8 cellular contexts compared by ENCODE assay signal in the genomic region with DNA sequence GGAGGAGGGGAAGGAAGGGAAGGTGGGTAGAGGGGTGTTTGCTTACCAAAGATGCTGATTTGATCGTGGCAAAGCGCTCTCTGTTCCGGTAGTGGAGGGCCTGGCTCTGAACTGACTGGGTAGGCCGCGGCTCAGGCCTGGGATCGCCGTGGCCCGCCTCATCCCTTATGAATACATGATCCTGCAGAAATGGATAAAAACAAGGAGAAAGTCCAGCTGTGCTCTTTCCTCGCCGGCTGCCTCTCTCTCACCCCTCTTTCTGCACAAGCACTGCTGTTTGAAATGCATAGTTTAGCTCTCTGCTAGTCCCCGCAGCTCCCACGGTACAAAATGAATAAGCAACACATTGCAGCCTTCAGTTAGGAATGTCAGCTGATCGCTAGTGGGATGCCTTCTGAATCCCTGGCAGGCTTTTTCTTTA. TPM values are rescaled to one million over a fixed set of nuclear protein-coding genes. Genes with fewer than 3 reads are reported as not detected.
DNase-seq lines count a peak whose midpoint lies in the region; ATAC-seq and TF ChIP-seq lines count a peak whose summit lies in the region.

No MANE protein-coding gene starts in this region.

- H3K4me3 ChIP-seq in SK-N-SH (ENCODE audit: low read depth in 2 of 2, low read length in 1 of 2) (peak overlapping the region; percentile 38 to 54), cardiac muscle cell (peak overlapping the region; percentile 15), trophoblast cell (ENCODE audit: low read depth, low read length) (no peak overlapping the region)

- no peak overlapping the region for H2BK120ac ChIP-seq in trophoblast cell (ENCODE audit: insufficient read depth, low read length, poor library complexity)

- TF ChIP-seq EP300 in SK-N-SH (IDR thresholded peaks at IDR 0.05; ENCODE audit: borderline replicate concordance in 1 of 2, low read depth in 1 of 2, low read length in 1 of 2), result no peak

- no peak overlapping the region for H2BK5ac ChIP-seq in trophoblast cell (ENCODE audit: low read depth, low read length, poor library complexity)

- DNase-seq in EL (peak; percentile 60), SK-N-SH (peak; percentile 53), cardiac muscle cell (ENCODE audit: low read depth in 1 of 2, low spot score in 1 of 2) (peak; percentile 71 to 80), trophoblast cell (no peak), NK-92 (lab: John Stamatoyannopoulos, UW; ENCODE audit: unreplicated experiment) (no peak), NCI-H187 (lab: John Stamatoyannopoulos, UW) (no peak)
- DNase-seq in stimulated activated CD4-positive, alpha-beta T cell treated with anti-CD3 and anti-CD28 coated beads, Interleukin-2, amount 100 ng/mL, for 48 hours, result no peak

- H2BK12ac ChIP-seq in trophoblast cell (ENCODE audit: low read length), result no peak overlapping the region

- H3K27ac ChIP-seq in SK-N-SH (ENCODE audit: low read depth in 2 of 2, low read length in 1 of 2) (peak overlapping the region; percentile 91 to 99), cardiac muscle cell (peak overlapping the region; percentile 98), trophoblast cell (ENCODE audit: low read depth, low read length) (no peak overlapping the region)

- H3K4ac ChIP-seq in trophoblast cell (ENCODE audit: low read depth, low read length), result no peak overlapping the region

- H4K8ac ChIP-seq in trophoblast cell (ENCODE audit: low read depth, low read length), result peak overlapping the region; percentile 41

- TF ChIP-seq CTCF in SK-N-SH (IDR thresholded peaks at IDR 0.05) (no peak), cardiac muscle cell (IDR thresholded peaks at IDR 0.05; ENCODE audit: low read depth, low read length) (no peak)

- TF ChIP-seq RAD21 in SK-N-SH (IDR thresholded peaks at IDR 0.05; ENCODE audit: low read length), result no peak

- H3K36me3 ChIP-seq in SK-N-SH (replicated peaks in 1 of 2; ENCODE audit: control insufficient read depth in 1 of 2, insufficient read depth in 2 of 2, low read length in 1 of 2), result peaks cover 0 to 7% of the 10 kb centered on the region in 2 experiments
- H3K36me3 ChIP-seq in cardiac muscle cell, result no peaks in the 10 kb centered on the region
- H3K36me3 ChIP-seq in trophoblast cell (ENCODE audit: control insufficient read depth in 1 of 2, insufficient read depth in 2 of 2, low read length in 2 of 2), result no peaks in the 10 kb centered on the region

- H3K4me1 ChIP-seq in SK-N-SH (ENCODE audit: control insufficient read depth in 1 of 2, insufficient read depth in 2 of 2, low read depth in 1 of 2, low read length in 1 of 2) (peaks cover 16 to 29% of the 10 kb centered on the region in 2 experiments; a peak in 3 of 4 replicates), cardiac muscle cell (ENCODE audit: low read depth) (peaks cover 15% of the 10 kb centered on the region), trophoblast cell (ENCODE audit: control insufficient read depth in 1 of 2, insufficient read depth in 2 of 2, low read length in 2 of 2) (peaks cover 0 to 4% of the 10 kb centered on the region in 2 experiments)

- H3K9me2 ChIP-seq in SK-N-SH, result no peaks in the 10 kb centered on the region

- H3K9ac ChIP-seq in SK-N-SH (peak overlapping the region; percentile 76), trophoblast cell (ENCODE audit: low read length) (no peak overlapping the region)

- no peaks in the 10 kb centered on the region for H4K20me1 ChIP-seq in SK-N-SH (ENCODE audit: insufficient read depth)

- POLR2A ChIA-PET in SK-N-SH (lab: Yijun Ruan, JAX), result interaction anchor here (0.9 to 1.8 kb wide), 2 partner anchors 183 to 187 kb away, joined by 3 to 8 read pairs; a partner anchor contains a TSS

- H3F3A ChIP-seq in SK-N-SH (replicated peaks; ENCODE audit: insufficient read depth), result peaks cover 27% of the 10 kb centered on the region

- no peak overlapping the region for H3K14ac ChIP-seq in trophoblast cell (ENCODE audit: low read length)

- no peaks in the 10 kb centered on the region for H3K9me3 ChIP-seq in SK-N-SH
- H3K9me3 ChIP-seq in cardiac muscle cell (ENCODE audit: low read depth), result no peaks in the 10 kb centered on the region
- H3K9me3 ChIP-seq in trophoblast cell (ENCODE audit: insufficient read depth, low read depth, low read length), result no peaks in the 10 kb centered on the region

- no peak overlapping the region for H3K23ac ChIP-seq in trophoblast cell (ENCODE audit: low read length)

- no peak overlapping the region for H3K18ac ChIP-seq in trophoblast cell (ENCODE audit: low read length)

- H2AK5ac ChIP-seq in trophoblast cell (ENCODE audit: low read length), result no peak overlapping the region

- H2AFZ ChIP-seq in SK-N-SH (ENCODE audit: low read depth) (peak overlapping the region; percentile 82), trophoblast cell (ENCODE audit: insufficient read depth, low read length, poor library complexity) (no peak overlapping the region)

- ATAC-seq in GM21529 (IDR thresholded peaks at IDR 0.05; ENCODE audit: unreplicated experiment), result no peak

- H3K27me3 ChIP-seq in SK-N-SH (ENCODE audit: insufficient read depth) (no peaks in the 10 kb centered on the region), cardiac muscle cell (no peaks in the 10 kb centered on the region), trophoblast cell (ENCODE audit: insufficient read depth, low read length) (no peaks in the 10 kb centered on the region)

- H3K4me2 ChIP-seq in SK-N-SH (peak overlapping the region; percentile 92), trophoblast cell (ENCODE audit: low read length) (peak overlapping the region; percentile 1)

- no peak overlapping the region for H4K12ac ChIP-seq in trophoblast cell (ENCODE audit: low read depth, low read length)

- CTCF ChIA-PET in SK-N-SH (lab: Yijun Ruan, JAX), result interaction anchor here (1.1 to 4.2 kb wide), 4 partner anchors 9 to 188 kb away, joined by 3 to 34 read pairs (median 8); a partner anchor contains a TSS

- WGBS in SK-N-SH (ENCODE audit: low lambda C conversion rate), result 12% methylated on average over 13 of the region's 13 CpGs
- no CpG with 5 or more reads among the region's 13 CpGs for WGBS in trophoblast cell (ENCODE audit: extremely low coverage, insufficient coverage, insufficient read length)

- H3K79me1 ChIP-seq in trophoblast cell (ENCODE audit: low read length), result no peaks in the 10 kb centered on the region

- no peak overlapping the region for H4K91ac ChIP-seq in trophoblast cell (ENCODE audit: low read depth, low read length)

- peaks cover 25% of the 10 kb centered on the region for H3K79me2 ChIP-seq in SK-N-SH (ENCODE audit: insufficient read depth)
- H3K79me2 ChIP-seq in trophoblast cell (ENCODE audit: control insufficient read depth, insufficient read depth, low read length, poor library complexity), result no peaks in the 10 kb centered on the region

TF ChIP-seq in SK-N-SH, 30 proteins besides CTCF, POLR2A, EP300 and RAD21:
- TF ChIP-seq RXRA (IDR thresholded peaks at IDR 0.05; ENCODE audit: borderline replicate concordance, low read depth) (no peak), SIN3A (IDR thresholded peaks at IDR 0.05; ENCODE audit: borderline replicate concordance, low read depth, low read length) (no peak), ELF1 (IDR thresholded peaks at IDR 0.05) (no peak), MEF2A (IDR thresholded peaks at IDR 0.05; ENCODE audit: borderline replicate concordance, low read depth) (no peak), EZH2phosphoT487 (IDR thresholded peaks at IDR 0.05; ENCODE audit: borderline replicate concordance, low read depth) (no peak), CHD2 (IDR thresholded peaks at IDR 0.05; ENCODE audit: low read length, partially characterized antibody) (no peak), GABPA (IDR thresholded peaks at IDR 0.05; ENCODE audit: low read depth) (no peak)
- TF ChIP-seq, protein P1, sequence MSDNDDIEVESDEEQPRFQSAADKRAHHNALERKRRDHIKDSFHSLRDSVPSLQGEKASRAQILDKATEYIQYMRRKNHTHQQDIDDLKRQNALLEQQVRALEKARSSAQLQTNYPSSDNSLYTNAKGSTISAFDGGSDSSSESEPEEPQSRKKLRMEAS (IDR thresholded peaks at IDR 0.05; ENCODE audit: low read depth), result no peak

RNA-seq across cellular contexts. Expression of a gene that starts 53.8 kb away (rescaled TPM):
- 186 and 219 TPM in 2 replicates for polyA plus RNA-seq in SK-N-SH (2012; rRNA removed)
- 169 and 192 TPM in 2 replicates for polyA plus RNA-seq in SK-N-SH (2012; cell fraction: cytosol; rRNA removed)
- polyA plus RNA-seq in SK-N-SH (2012; cell fraction: nucleus; rRNA removed), result 117 and 126 TPM in 2 replicates
- total RNA-seq in cardiac muscle cell, result 404 and 408 TPM in 2 replicates
- 468 and 511 TPM in 2 replicates for polyA plus RNA-seq in cardiac muscle cell
- polyA plus RNA-seq in trophoblast cell (2013), result 159 and 166 TPM in 2 replicates

Comparison
In these comparisons a context has a peak if more than half of its experiments do, and no peak if none do; other contexts are left out.
1. DNase-seq: peak in EL (single experiment), SK-N-SH (single experiment) and cardiac muscle cell (2 of 2); none in trophoblast cell (0 of 2), NK-92 (single experiment), NCI-H187 (0 of 2) and stimulated activated CD4-positive, alpha-beta T cell treated with anti-CD3 and anti-CD28 coated beads, Interleukin-2, amount 100 ng/mL, for 48 hours (0 of 2).